Comparison of ENCODE assay signal across 19 cellular contexts in the genomic region with DNA sequence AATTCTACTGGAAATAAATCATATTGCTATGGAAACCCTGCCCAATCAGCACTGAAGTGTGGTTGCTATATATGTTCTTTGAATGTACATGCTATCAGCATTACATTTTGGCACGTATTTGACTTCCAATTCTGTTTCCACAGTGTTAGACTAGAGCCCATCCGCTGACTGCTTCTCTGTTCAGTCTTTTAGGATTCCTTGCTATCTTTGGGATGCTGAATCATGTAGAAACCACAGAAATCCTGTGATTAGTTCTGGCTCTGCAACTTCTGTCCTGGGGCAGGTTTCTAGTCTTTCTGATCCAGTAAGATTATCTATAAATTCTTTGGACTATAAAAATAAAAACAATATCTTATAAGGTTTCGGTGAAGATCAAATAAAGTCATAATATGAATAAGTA.
DNase-seq lines count a peak whose midpoint lies in the region; ATAC-seq, FAIRE-seq and TF ChIP-seq lines count a peak whose summit lies in the region.
"Had no signal": no experiment of that assay in that cellular context is flagged by ENCODE, and none has a peak within 500 bp of the region (broad histone marks: within the 10 kb centered on the region; RNA-seq: fewer than 3 reads in every experiment).

No MANE protein-coding gene starts in this region.

- H2AFZ ChIP-seq in HepG2 (ENCODE audit: low read length), result no peak overlapping the region

- no peaks in the 10 kb centered on the region for H4K20me1 ChIP-seq in HepG2 (ENCODE audit: insufficient read depth, low read length)

- FAIRE-seq in HepG2 (lab: Jason Lieb, UNC), result no peak

- POLR2A ChIA-PET in HepG2 (lab: Yijun Ruan, JAX), result no interaction called here

- TF ChIP-seq POLR2A in HepG2 (IDR thresholded peaks at IDR 0.05; ENCODE audit: insufficient read depth in 1 of 2, low read depth in 2 of 2, low read length in 2 of 2), result no peak

- peaks cover 4% of the 10 kb centered on the region for H3K9me3 ChIP-seq in skeletal muscle satellite cell (replicated peaks; ENCODE audit: low read length)
- no peaks in the 10 kb centered on the region for H3K9me3 ChIP-seq in HepG2 (ENCODE audit: low read length)
- H3K9me3 ChIP-seq: testis had no signal

- H3K27me3 ChIP-seq in skeletal muscle satellite cell (ENCODE audit: control insufficient read depth, insufficient read depth, low read length) (no peaks in the 10 kb centered on the region), HepG2 (ENCODE audit: control insufficient read depth in 1 of 2, insufficient read depth in 2 of 2, low read length in 2 of 2) (no peaks in the 10 kb centered on the region)
- H3K27me3 ChIP-seq: breast epithelium, gastroesophageal sphincter, right atrium auricular region, testis had no signal

- TF ChIP-seq EP300 in HepG2 (IDR thresholded peaks at IDR 0.05; ENCODE audit: low read depth in 2 of 2, low read length in 2 of 2) (no peak), HepG2 (CRISPR knock-in tag; IDR thresholded peaks at IDR 0.05; ENCODE audit: borderline replicate concordance) (no peak)

- no peak overlapping the region for H3K27ac ChIP-seq in HepG2 (ENCODE audit: extremely low read length, insufficient read depth, low read length)
- H3K27ac ChIP-seq: breast epithelium, gastroesophageal sphincter, right atrium auricular region, testis had no signal

- H3K4me3 ChIP-seq in fibroblast of pulmonary artery (replicated peaks; ENCODE audit: low read depth, low read length) (no peak overlapping the region), skeletal muscle satellite cell (ENCODE audit: low read length) (no peak overlapping the region), HepG2 (replicated peaks in 1 of 3; ENCODE audit: insufficient read depth in 1 of 3, low read depth in 2 of 3, low read length in 3 of 3) (no peak overlapping the region)
- H3K4me3 ChIP-seq: breast epithelium, gastroesophageal sphincter, right atrium auricular region, testis had no signal

- H3K4me1 ChIP-seq in skeletal muscle satellite cell (ENCODE audit: control insufficient read depth, insufficient read depth, low read length) (peaks cover 43% of the 10 kb centered on the region), HepG2 (ENCODE audit: insufficient read depth, low read length) (no peaks in the 10 kb centered on the region)
- H3K4me1 ChIP-seq: breast epithelium, gastroesophageal sphincter, right atrium auricular region, testis had no signal

- WGBS in HepG2 (ENCODE audit: low lambda C conversion rate), result 26% methylated on average over 3 of the region's 3 CpGs

- TF ChIP-seq CTCF in fibroblast of pulmonary artery (IDR thresholded peaks at IDR 0.05; ENCODE audit: low read length, missing control alignments) (no peak), HepG2 (CRISPR knock-in tag; IDR thresholded peaks at IDR 0.05) (no peak)

- in situ Hi-C loops in HepG2 (cut with HindIII; ENCODE audit: extremely low pct_ligation_motif_present, low pct_unique_long_range_greater_than_20kb), result no loop called here

- H3K4me2 ChIP-seq in skeletal muscle satellite cell (ENCODE audit: low read length), result peak overlapping the region; percentile 47
- H3K4me2 ChIP-seq in HepG2 (ENCODE audit: low read depth, low read length), result no peak overlapping the region

- H3K79me2 ChIP-seq in HepG2 (ENCODE audit: insufficient read depth, low read length), result no peaks in the 10 kb centered on the region

- CTCF ChIA-PET in HepG2 (lab: Yijun Ruan, JAX; ENCODE audit: low intra/inter-chr PET ratio, low total read pairs), result no interaction called here

- H3K9ac ChIP-seq in skeletal muscle satellite cell (ENCODE audit: low read depth, low read length) (peak overlapping the region; percentile 48), HepG2 (ENCODE audit: insufficient read depth, low read depth, low read length) (no peak overlapping the region)

- no TSS peak for BruUV-seq in HepG2 (replicated peaks; lab: Mats Ljungman, UMichigan)

- DNase-seq in HT1080 (ENCODE audit: low read depth) (peak; percentile 78), amniotic epithelial cell (ENCODE audit: low read depth) (peak; percentile 82), fibroblast of pulmonary artery (ENCODE audit: low read depth) (peak; percentile 47), islet precursor cell (no peak), HepG2 (ENCODE audit: low spot score) (no peak)
- DNase-seq: activated CD8-positive, alpha-beta memory T cell treated with anti-CD3 and anti-CD28 coated beads, Interleukin-2, amount 50 U/mL, for 4 hours; activated naive CD4-positive, alpha-beta T cell; C1 segment of cervical spinal cord; effector CD8-positive, alpha-beta T cell; MM.1S; NCI-H2029 treated with DMSO at 0.1 percent for 48 hours; NCI-H526; testis had no signal

- ATAC-seq in GM21576 (IDR thresholded peaks at IDR 0.05; ENCODE audit: unreplicated experiment) (no peak), HepG2 (no peak)
- ATAC-seq: gastroesophageal sphincter, Panc1 had no signal

- intact Hi-C loops in HepG2 (cut with micrococcal nuclease; ENCODE audit: unreplicated experiment), result no loop called here

- H3K36me3 ChIP-seq in skeletal muscle satellite cell (ENCODE audit: insufficient read depth, low read length) (no peaks in the 10 kb centered on the region), HepG2 (replicated peaks in 1 of 2; ENCODE audit: control insufficient read depth in 1 of 2, insufficient read depth in 2 of 2, low read length in 2 of 2) (no peaks in the 10 kb centered on the region)
- H3K36me3 ChIP-seq: breast epithelium, gastroesophageal sphincter, right atrium auricular region had no signal

- no peak for TF ChIP-seq RAD21 in HepG2 (CRISPR knock-in tag; IDR thresholded peaks at IDR 0.05)

TF ChIP-seq in HepG2, 621 proteins besides CTCF, POLR2A, EP300 and RAD21 (continues in another document):
- no peak for TF ChIP-seq HMG20A (CRISPR knock-in tag; IDR thresholded peaks at IDR 0.05; ENCODE audit: borderline replicate concordance)
- TF ChIP-seq, protein P1, sequence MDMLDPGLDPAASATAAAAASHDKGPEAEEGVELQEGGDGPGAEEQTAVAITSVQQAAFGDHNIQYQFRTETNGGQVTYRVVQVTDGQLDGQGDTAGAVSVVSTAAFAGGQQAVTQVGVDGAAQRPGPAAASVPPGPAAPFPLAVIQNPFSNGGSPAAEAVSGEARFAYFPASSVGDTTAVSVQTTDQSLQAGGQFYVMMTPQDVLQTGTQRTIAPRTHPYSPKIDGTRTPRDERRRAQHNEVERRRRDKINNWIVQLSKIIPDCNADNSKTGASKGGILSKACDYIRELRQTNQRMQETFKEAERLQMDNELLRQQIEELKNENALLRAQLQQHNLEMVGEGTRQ (IDR thresholded peaks at IDR 0.05; ENCODE audit: low read depth, low read length), result no peak
- TF ChIP-seq, protein P1 (CRISPR knock-in tag; IDR thresholded peaks at IDR 0.05; ENCODE audit: borderline replicate concordance), result no peak
- TF ChIP-seq, protein P2, sequence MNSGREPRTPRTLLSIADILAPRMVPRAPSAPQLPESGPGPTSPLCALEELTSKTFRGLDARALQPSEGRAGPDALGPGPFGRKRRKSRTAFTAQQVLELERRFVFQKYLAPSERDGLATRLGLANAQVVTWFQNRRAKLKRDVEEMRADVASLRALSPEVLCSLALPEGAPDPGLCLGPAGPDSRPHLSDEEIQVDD (CRISPR knock-in tag; IDR thresholded peaks at IDR 0.05; ENCODE audit: borderline replicate concordance), result no peak
- TF ChIP-seq, protein P3, sequence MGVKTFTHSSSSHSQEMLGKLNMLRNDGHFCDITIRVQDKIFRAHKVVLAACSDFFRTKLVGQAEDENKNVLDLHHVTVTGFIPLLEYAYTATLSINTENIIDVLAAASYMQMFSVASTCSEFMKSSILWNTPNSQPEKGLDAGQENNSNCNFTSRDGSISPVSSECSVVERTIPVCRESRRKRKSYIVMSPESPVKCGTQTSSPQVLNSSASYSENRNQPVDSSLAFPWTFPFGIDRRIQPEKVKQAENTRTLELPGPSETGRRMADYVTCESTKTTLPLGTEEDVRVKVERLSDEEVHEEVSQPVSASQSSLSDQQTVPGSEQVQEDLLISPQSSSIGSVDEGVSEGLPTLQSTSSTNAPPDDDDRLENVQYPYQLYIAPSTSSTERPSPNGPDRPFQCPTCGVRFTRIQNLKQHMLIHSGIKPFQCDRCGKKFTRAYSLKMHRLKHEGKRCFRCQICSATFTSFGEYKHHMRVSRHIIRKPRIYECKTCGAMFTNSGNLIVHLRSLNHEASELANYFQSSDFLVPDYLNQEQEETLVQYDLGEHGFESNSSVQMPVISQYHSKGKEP (CRISPR knock-in tag; IDR thresholded peaks at IDR 0.05), result no peak
- TF ChIP-seq ZNF430 (CRISPR knock-in tag; IDR thresholded peaks at IDR 0.05), result no peak
- no peak for TF ChIP-seq PPARG (CRISPR knock-in tag; conservative IDR thresholded peaks at IDR 0.05)
- TF ChIP-seq, protein P4, sequence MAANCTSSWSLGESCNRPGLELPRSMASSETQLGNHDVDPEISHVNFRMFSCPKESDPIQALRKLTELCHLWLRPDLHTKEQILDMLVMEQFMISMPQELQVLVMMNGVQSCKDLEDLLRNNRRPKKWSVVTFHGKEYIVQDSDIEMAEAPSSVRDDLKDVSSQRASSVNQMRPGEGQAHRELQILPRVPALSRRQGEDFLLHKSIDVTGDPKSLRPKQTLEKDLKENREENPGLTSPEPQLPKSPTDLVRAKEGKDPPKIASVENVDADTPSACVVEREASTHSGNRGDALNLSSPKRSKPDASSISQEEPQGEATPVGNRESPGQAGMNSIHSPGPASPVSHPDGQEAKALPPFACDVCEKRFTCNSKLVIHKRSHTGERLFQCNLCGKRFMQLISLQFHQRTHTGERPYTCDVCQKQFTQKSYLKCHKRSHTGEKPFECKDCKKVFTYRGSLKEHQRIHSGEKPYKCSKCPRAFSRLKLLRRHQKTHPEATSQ (CRISPR knock-in tag; IDR thresholded peaks at IDR 0.05; ENCODE audit: borderline replicate concordance), result no peak
- TF ChIP-seq HMGA1 (CRISPR knock-in tag; conservative IDR thresholded peaks at IDR 0.05), result no peak
- no peak for TF ChIP-seq RFXANK (CRISPR knock-in tag; IDR thresholded peaks at IDR 0.05)

Comparison
In these comparisons a context has a peak if more than half of its experiments do, and no peak if none do; other contexts are left out.
1. DNase-seq: peak in HT1080 (single experiment), amniotic epithelial cell (single experiment) and fibroblast of pulmonary artery (single experiment); none in islet precursor cell (single experiment) and HepG2 (single experiment).